ENCODE assay signal across 1 cellular context in the genomic region with DNA sequence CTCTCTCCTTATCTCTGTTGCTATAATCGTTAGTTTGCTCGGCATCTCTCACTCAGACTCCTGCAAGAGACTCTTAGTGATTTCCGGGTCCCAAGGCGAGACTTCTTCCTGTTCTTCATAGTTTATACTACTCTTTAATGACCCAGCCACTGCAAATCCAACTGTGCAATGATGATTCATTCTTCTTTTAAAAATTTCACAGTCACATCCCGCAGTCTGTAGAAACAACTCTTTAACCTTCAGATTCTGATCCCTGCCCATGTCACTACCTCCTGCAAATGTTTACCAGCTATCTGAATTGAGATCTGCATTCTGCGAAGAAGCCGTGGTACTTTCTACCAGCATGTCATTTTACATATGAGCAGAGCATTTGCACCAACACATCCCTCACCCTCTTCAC.
TF ChIP-seq lines count a peak whose summit lies in the region.

No MANE protein-coding gene starts in this region.

TF ChIP-seq in IMR-90, 13 proteins besides CTCF, POLR2A, EP300 and RAD21:
- TF ChIP-seq ELK1 (IDR thresholded peaks at IDR 0.05; ENCODE audit: borderline replicate concordance, low read depth, low read length), result no peak
- TF ChIP-seq MXI1 (IDR thresholded peaks at IDR 0.05; ENCODE audit: borderline replicate concordance, low read depth, low read length), result no peak
- TF ChIP-seq CHD1 (IDR thresholded peaks at IDR 0.05; ENCODE audit: low read depth, low read length), result no peak
- no peak for TF ChIP-seq RCOR1 (IDR thresholded peaks at IDR 0.05; ENCODE audit: insufficient replicate concordance, low read length)
- TF ChIP-seq FOS (IDR thresholded peaks at IDR 0.05; ENCODE audit: low read depth, low read length), result peak; percentile 42; the same call in 1 of the 2 replicates
- TF ChIP-seq RFX5 (IDR thresholded peaks at IDR 0.05; ENCODE audit: low read depth, low read length), result no peak
- no peak for TF ChIP-seq BHLHE40 (IDR thresholded peaks at IDR 0.05; ENCODE audit: low read depth, low read length)
- TF ChIP-seq MAZ (IDR thresholded peaks at IDR 0.05; ENCODE audit: borderline replicate concordance, low read depth, low read length), result no peak
- no peak for TF ChIP-seq USF2 (IDR thresholded peaks at IDR 0.05; ENCODE audit: low read depth, low read length)
- peak; percentile 45; the same call in 1 of the 2 replicates for TF ChIP-seq CEBPB (IDR thresholded peaks at IDR 0.05; ENCODE audit: low read depth, low read length)
- no peak for TF ChIP-seq NFE2L2 (IDR thresholded peaks at IDR 0.05; ENCODE audit: low read depth, low read length)
- no peak for TF ChIP-seq MAFK (IDR thresholded peaks at IDR 0.05; ENCODE audit: low read depth, low read length)
